8 cellular contexts compared by ENCODE assay signal in the genomic region with DNA sequence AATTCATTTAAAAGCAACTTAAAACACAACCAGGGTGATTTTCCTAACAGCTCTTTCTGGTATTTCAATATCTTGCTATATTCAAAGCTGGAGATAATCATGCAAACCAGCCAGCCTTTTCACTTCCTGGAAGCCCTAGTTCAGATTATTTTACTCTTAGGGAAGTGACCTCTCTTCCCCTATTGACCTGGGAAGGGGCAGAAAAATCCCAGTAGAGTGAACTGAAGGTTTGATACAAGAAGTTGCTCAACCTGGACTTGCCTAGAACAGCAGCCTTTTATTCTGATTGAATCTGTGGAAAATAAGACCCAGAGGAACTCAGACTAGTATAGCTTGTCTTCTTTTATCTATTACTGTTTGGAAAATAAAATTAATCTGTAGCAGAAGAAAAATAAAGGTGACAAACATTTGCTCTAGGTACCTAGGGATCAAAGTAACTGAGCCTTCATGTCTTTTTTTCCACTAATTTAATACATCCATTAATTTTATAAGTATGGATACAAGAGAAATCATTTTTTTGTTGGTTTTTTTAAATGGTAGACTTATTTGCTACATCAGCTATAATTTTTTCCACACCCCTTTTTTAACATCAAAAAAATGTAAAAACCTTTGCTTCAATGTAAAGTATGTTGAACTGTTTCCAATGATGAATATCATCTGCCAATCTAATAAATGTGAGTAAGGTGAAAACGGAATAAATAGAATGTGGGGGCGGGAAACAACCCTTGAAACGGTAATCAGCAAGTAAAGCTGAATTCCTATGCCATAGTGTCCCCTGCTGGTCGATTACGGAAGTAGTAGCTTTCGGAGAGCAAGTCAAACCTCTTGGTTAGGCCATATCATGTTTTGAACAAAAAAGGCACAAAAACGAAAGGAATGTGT.
DNase-seq lines count a peak whose midpoint lies in the region; ATAC-seq and TF ChIP-seq lines count a peak whose summit lies in the region.

No MANE protein-coding gene starts in this region.

- 3 to 5% methylated on average over 5 to 7 of the region's 7 CpGs for WGBS in endodermal cell (ENCODE audit: insufficient coverage in 1 of 2, insufficient read length in 1 of 2), 2 experiments

- peak; percentile 76 for ATAC-seq in GM21825 (IDR thresholded peaks at IDR 0.05; ENCODE audit: unreplicated experiment)

- H3K9me3 Mint-ChIP-seq in endodermal cell (no peaks in the 10 kb centered on the region), neural crest cell (no peaks in the 10 kb centered on the region)

- H3K4me1 ChIP-seq in endodermal cell (ENCODE audit: control insufficient read depth, insufficient read depth, low read length), result no peaks in the 10 kb centered on the region

- H3K27ac ChIP-seq in endodermal cell (ENCODE audit: low read depth, low read length), result no peak overlapping the region

- no peaks in the 10 kb centered on the region for H3K9me3 ChIP-seq in endodermal cell (ENCODE audit: control insufficient read depth, low read length)

- H3K9ac ChIP-seq in endodermal cell (ENCODE audit: extremely low read depth, low read length, poor library complexity, severe bottlenecking), result no peak overlapping the region

- no peaks in the 10 kb centered on the region for H3K36me3 ChIP-seq in endodermal cell (ENCODE audit: control insufficient read depth, insufficient read depth, low read length)

- H3K4me1 Mint-ChIP-seq in endodermal cell (peaks cover 2% of the 10 kb centered on the region), neural crest cell (peaks cover 10% of the 10 kb centered on the region)

- H3K36me3 Mint-ChIP-seq in endodermal cell (ENCODE audit: low read depth), result no peaks in the 10 kb centered on the region
- H3K36me3 Mint-ChIP-seq in neural crest cell (ENCODE audit: low read depth), result no peaks in the 10 kb centered on the region

- H3K4me3 Mint-ChIP-seq in endodermal cell (no peak overlapping the region), neural crest cell (no peak overlapping the region)

- TF ChIP-seq CTCF in LNCaP clone FGC (IDR thresholded peaks at IDR 0.05; ENCODE audit: control insufficient read depth, extremely low read depth, insufficient read depth), result peak; percentile 67
- TF ChIP-seq CTCF in endodermal cell (conservative IDR thresholded peaks at IDR 0.05), result peak; percentile 96
- TF ChIP-seq CTCF in neural crest cell (conservative IDR thresholded peaks at IDR 0.05), result peak; percentile 97

- no peak overlapping the region for H3K27ac Mint-ChIP-seq in endodermal cell
- H3K27ac Mint-ChIP-seq in neural crest cell (ENCODE audit: unreplicated experiment), result no peak overlapping the region

- peak; percentile 4 for DNase-seq in activated T-cell treated with anti-CD3 and anti-CD28 coated beads for 48 hours (ENCODE audit: low read depth)
- no peak for DNase-seq in activated T-cell treated with anti-CD3 and anti-CD28 coated beads for 4 hours
- DNase-seq in LNCaP clone FGC (ENCODE audit: low read depth), result no peak
- peak; percentile 3 for DNase-seq in RPMI7951 (ENCODE audit: low read depth)
- DNase-seq in endodermal cell, result peak; percentile 90
- peak; percentile 74 for DNase-seq in neural crest cell (ENCODE audit: low read depth, low spot score)
- DNase-seq in GM19238 (ENCODE audit: insufficient read length, low spot score), result no peak

- no peak overlapping the region for H3K4me3 ChIP-seq in LNCaP clone FGC (ENCODE audit: low read depth, low read length)
- H3K4me3 ChIP-seq in endodermal cell (ENCODE audit: low read length), result no peak overlapping the region

- H3K27me3 Mint-ChIP-seq in endodermal cell (ENCODE audit: insufficient read depth), result peaks cover 3% of the 10 kb centered on the region
- peaks cover 7% of the 10 kb centered on the region for H3K27me3 Mint-ChIP-seq in neural crest cell (ENCODE audit: low read depth)

- no peaks in the 10 kb centered on the region for H3K27me3 ChIP-seq in endodermal cell (ENCODE audit: control insufficient read depth, insufficient read depth, low read length, poor library complexity, severe bottlenecking)

Comparison
In these comparisons a context has a peak if more than half of its experiments do, and no peak if none do; other contexts are left out.
1. DNase-seq: peak in activated T-cell treated with anti-CD3 and anti-CD28 coated beads for 48 hours (single experiment), RPMI7951 (single experiment), endodermal cell (single experiment) and neural crest cell (single experiment); none in activated T-cell treated with anti-CD3 and anti-CD28 coated beads for 4 hours (single experiment), LNCaP clone FGC (single experiment) and GM19238 (single experiment).
2. Peak in every context shown above with its lines, with median percentiles within 50 percentile points of each other: CTCF ChIP-seq.